In the genomic region with DNA sequence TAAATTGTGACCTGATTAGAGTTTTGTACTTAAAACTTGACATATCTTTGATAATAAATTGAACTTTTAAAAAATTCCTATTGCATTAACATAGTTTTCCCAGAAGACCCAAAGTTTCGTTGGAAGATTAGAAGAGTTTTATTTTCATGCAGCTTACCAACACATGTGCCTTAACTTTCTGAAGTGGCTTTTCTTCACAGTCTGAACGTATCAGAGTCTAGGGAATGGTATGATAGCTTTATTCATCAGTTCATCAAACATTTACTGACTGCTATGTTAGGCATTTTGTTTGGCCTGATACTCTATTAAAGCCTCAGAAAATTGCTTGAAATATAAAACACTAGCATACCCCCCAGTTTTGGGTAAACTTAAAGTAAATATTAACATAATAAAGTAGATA, we compare ENCODE assay signal across 20 cellular contexts.
"Had no signal": no experiment of that assay in that cellular context is flagged by ENCODE, and none has a peak within 500 bp of the region (broad histone marks: within the 10 kb centered on the region; RNA-seq: fewer than 3 reads in every experiment).

No MANE protein-coding gene starts in this region.

- H3K4me3 ChIP-seq: gastroesophageal sphincter, heart right ventricle, psoas muscle, right lobe of liver, suprapubic skin, upper lobe of left lung had no signal

- DNase-seq: activated CD4-positive, alpha-beta T cell treated with anti-CD3 and anti-CD28 coated beads for 48 hours; activated CD8-positive, alpha-beta T cell treated with anti-CD3 and anti-CD28 coated beads for 36 hours; activated effector memory CD4-positive, alpha-beta T cell treated with anti-CD3 and anti-CD28 coated beads, Interleukin-2, amount 50 U/mL, for 16 hours; activated T-cell treated with anti-CD3 and anti-CD28 coated beads, Interleukin-2, amount 50 U/mL, for 4 hours; amygdala; brain microvascular endothelial cell; cortex of kidney; effector memory CD4-positive, alpha-beta T cell; heart right ventricle; islet precursor cell; occipital lobe; psoas muscle; right lobe of liver; stimulated activated naive CD8-positive, alpha-beta T cell treated with anti-CD3 and anti-CD28 coated beads, Interleukin-15, Interleukin-2, amounts not matched to agents 100 U/mL and 50 U/mL, for 24 hours; T-helper 2 cell; upper lobe of left lung had no signal

- H3K27ac Mint-ChIP-seq: activated CD8-positive, alpha-beta T cell treated with anti-CD3 and anti-CD28 coated beads for 36 hours; nephron had no signal

- ATAC-seq: activated CD8-positive, alpha-beta T cell treated with anti-CD3 and anti-CD28 coated beads for 36 hours; activated T-cell treated with anti-CD3 and anti-CD28 coated beads, Interleukin-2, amount 50 U/mL, for 4 hours; gastroesophageal sphincter; psoas muscle; right lobe of liver; stimulated activated naive CD8-positive, alpha-beta T cell treated with anti-CD3 and anti-CD28 coated beads, Interleukin-15, Interleukin-2, amounts not matched to agents 100 U/mL and 50 U/mL, for 24 hours had no signal

- H3K9me3 ChIP-seq: gastroesophageal sphincter, heart right ventricle, psoas muscle, right lobe of liver, suprapubic skin, upper lobe of left lung had no signal

- H3K27me3 ChIP-seq: brain microvascular endothelial cell, gastroesophageal sphincter, heart right ventricle, right lobe of liver, suprapubic skin, upper lobe of left lung had no signal

- H3K4me3 Mint-ChIP-seq: activated CD8-positive, alpha-beta T cell treated with anti-CD3 and anti-CD28 coated beads for 36 hours; activated naive CD8-positive, alpha-beta T cell; activated T-cell treated with anti-CD3 and anti-CD28 coated beads, Interleukin-2, amount 50 U/mL, for 4 hours; nephron had no signal

- H3K9me3 Mint-ChIP-seq: activated CD8-positive, alpha-beta T cell treated with anti-CD3 and anti-CD28 coated beads for 36 hours; activated T-cell treated with anti-CD3 and anti-CD28 coated beads, Interleukin-2, amount 50 U/mL, for 4 hours; nephron had no signal

- H3K27ac ChIP-seq: brain microvascular endothelial cell, gastroesophageal sphincter, psoas muscle, right lobe of liver, suprapubic skin, upper lobe of left lung had no signal

- H3K36me3 ChIP-seq: right lobe of liver had no signal

- H3K27me3 Mint-ChIP-seq: activated CD8-positive, alpha-beta T cell treated with anti-CD3 and anti-CD28 coated beads for 36 hours; activated naive CD8-positive, alpha-beta T cell had no signal
